1 cellular context compared by ENCODE assay signal in the genomic region with DNA sequence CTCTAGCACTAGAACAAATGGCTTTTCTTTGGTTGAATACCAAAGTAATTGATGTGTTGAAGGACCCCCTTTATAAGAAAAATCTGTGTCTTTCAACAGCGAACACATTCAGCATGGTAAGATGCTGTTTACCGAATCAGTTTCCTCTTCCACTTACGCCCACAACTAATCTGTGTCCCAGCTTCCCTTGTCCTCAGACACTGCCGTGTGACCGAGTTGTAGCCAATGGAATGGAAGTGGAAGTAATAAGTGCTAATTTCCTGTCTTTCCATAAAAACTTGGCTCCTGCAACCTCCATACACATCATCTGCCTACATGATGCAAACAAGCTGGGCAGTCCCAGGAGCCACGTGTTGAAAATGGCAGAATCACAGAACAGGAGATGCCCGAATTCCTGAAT.
TF ChIP-seq lines count a peak whose summit lies in the region.

No MANE protein-coding gene starts in this region.

TF ChIP-seq in H1, 55 proteins besides CTCF, POLR2A, EP300 and RAD21:
- no peak for TF ChIP-seq SIX5 (IDR thresholded peaks at IDR 0.05; ENCODE audit: low read depth, low read length)
- no peak for TF ChIP-seq BACH1 (IDR thresholded peaks at IDR 0.05; ENCODE audit: low read length)
- no peak for TF ChIP-seq HDAC6 (IDR thresholded peaks at IDR 0.05; ENCODE audit: low read depth, low read length)
- no peak for TF ChIP-seq SIN3A (conservative IDR thresholded peaks at IDR 0.05 in 1 of 2, IDR thresholded peaks at IDR 0.05 in 1 of 2; ENCODE audit: low read depth in 1 of 2, low read length in 2 of 2)
- no peak for TF ChIP-seq TAF7 (optimal IDR thresholded peaks at IDR 0.05; ENCODE audit: borderline replicate concordance, low read depth, low read length)
- TF ChIP-seq, protein P1, sequence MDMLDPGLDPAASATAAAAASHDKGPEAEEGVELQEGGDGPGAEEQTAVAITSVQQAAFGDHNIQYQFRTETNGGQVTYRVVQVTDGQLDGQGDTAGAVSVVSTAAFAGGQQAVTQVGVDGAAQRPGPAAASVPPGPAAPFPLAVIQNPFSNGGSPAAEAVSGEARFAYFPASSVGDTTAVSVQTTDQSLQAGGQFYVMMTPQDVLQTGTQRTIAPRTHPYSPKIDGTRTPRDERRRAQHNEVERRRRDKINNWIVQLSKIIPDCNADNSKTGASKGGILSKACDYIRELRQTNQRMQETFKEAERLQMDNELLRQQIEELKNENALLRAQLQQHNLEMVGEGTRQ (IDR thresholded peaks at IDR 0.05; ENCODE audit: low read length), result no peak
- no peak for TF ChIP-seq SIRT6 (IDR thresholded peaks at IDR 0.05; ENCODE audit: low read length)
- TF ChIP-seq TEAD4 (IDR thresholded peaks at IDR 0.05; ENCODE audit: low read depth, low read length), result no peak
- TF ChIP-seq YY1 (IDR thresholded peaks at IDR 0.05; ENCODE audit: low read depth, low read length), result no peak
- TF ChIP-seq POLR2AphosphoS5 (IDR thresholded peaks at IDR 0.05; ENCODE audit: low read depth, low read length), result no peak
TF ChIP-seq in H1: peak in this region for 0.
